ENCODE assay signal across 18 cellular contexts in the genomic region with DNA sequence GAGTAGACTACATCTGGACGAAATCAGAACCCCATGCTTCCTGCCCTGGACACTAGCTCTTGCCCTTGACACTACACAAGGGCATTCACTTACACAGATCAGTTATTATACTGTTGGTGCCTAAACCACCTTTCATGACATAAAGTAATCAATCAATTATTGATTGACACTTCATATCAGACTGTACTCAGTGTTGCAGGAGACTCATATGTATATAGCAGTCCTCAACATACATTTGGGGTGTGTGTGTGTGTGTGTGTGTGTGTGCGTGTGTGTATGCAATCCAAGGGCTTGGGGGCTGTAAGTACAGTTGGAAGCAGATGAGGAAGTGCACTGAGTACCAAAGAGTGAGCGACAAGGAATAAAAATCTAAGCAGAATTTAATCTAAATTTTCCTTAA.
"Had no signal": no experiment of that assay in that cellular context is flagged by ENCODE, and none has a peak within 500 bp of the region (broad histone marks: within the 10 kb centered on the region; RNA-seq: fewer than 3 reads in every experiment).

No MANE protein-coding gene starts in this region.

- H3K27ac ChIP-seq: colonic mucosa, thoracic aorta had no signal

- H3K4me1 Mint-ChIP-seq: activated T-helper 17 cell treated with anti-CD3 and anti-CD28 coated beads, Interleukin-2, amount 50 U/mL, for 72 hours had no signal

- H3K9me3 ChIP-seq: colonic mucosa, thoracic aorta had no signal

- ATAC-seq: activated CD8-positive, alpha-beta memory T cell treated with anti-CD3 and anti-CD28 coated beads, Interleukin-2, amount 10 ng/mL, durations not matched to agents 7 days and 5 days; activated T-helper 17 cell treated with anti-CD3 and anti-CD28 coated beads, Interleukin-2, amount 50 U/mL, for 72 hours; natural killer cell; sciatic nerve; stimulated activated memory B cell treated with anti-CD40 and anti-IgM and Interleukin-4, amounts not matched to agents 10 μg/mL and 1 μg/mL and 100 μg/mL, for 72 hours; T-cell had no signal

- H3K4me3 ChIP-seq: colonic mucosa, thoracic aorta had no signal

- H3K27ac Mint-ChIP-seq: activated B cell treated with CpG ODN at 0.5 μM for 24 hours; activated CD4-positive, alpha-beta memory T cell treated with anti-CD3 and anti-CD28 coated beads, Interleukin-2, amount 10 ng/mL, durations not matched to agents 7 days and 5 days; activated CD8-positive, alpha-beta memory T cell treated with anti-CD3 and anti-CD28 coated beads, Interleukin-2, amount 10 ng/mL, durations not matched to agents 7 days and 5 days; activated naive CD8-positive, alpha-beta T cell treated with anti-CD3 and anti-CD28 coated beads for 36 hours; activated T-helper 17 cell treated with anti-CD3 and anti-CD28 coated beads, Interleukin-2, amount 50 U/mL, for 72 hours; immature natural killer cell; natural killer cell; stimulated activated memory B cell treated with anti-CD40 and anti-IgM and Interleukin-4, amounts not matched to agents 10 μg/mL and 1 μg/mL and 100 μg/mL, for 72 hours; T-cell had no signal

- H3K4me1 ChIP-seq: colonic mucosa had no signal

- DNase-seq: activated B cell treated with CpG ODN at 0.5 μM for 24 hours; activated CD4-positive, alpha-beta memory T cell treated with anti-CD3 and anti-CD28 coated beads, Interleukin-2, amount 10 ng/mL, durations not matched to agents 7 days and 5 days; activated CD4-positive, alpha-beta T cell treated with anti-CD3 and anti-CD28 coated beads for 4 hours; activated CD8-positive, alpha-beta memory T cell treated with anti-CD3 and anti-CD28 coated beads, Interleukin-2, amount 10 ng/mL, durations not matched to agents 7 days and 5 days; activated naive CD4-positive, alpha-beta T cell; activated naive CD8-positive, alpha-beta T cell treated with anti-CD3 and anti-CD28 coated beads for 36 hours; amniotic stem cell; central memory CD4-positive, alpha-beta T cell; colonic mucosa; foreskin melanocyte; immature natural killer cell; natural killer cell; stimulated activated CD4-positive, alpha-beta T cell treated with anti-CD3 and anti-CD28 coated beads, Interleukin-4, amount 100 ng/mL, for 4 hours; T-cell had no signal

- H3K4me3 Mint-ChIP-seq: activated B cell treated with CpG ODN at 0.5 μM for 24 hours; activated CD4-positive, alpha-beta memory T cell treated with anti-CD3 and anti-CD28 coated beads, Interleukin-2, amount 10 ng/mL, durations not matched to agents 7 days and 5 days; activated CD8-positive, alpha-beta memory T cell treated with anti-CD3 and anti-CD28 coated beads, Interleukin-2, amount 10 ng/mL, durations not matched to agents 7 days and 5 days; activated naive CD8-positive, alpha-beta T cell treated with anti-CD3 and anti-CD28 coated beads for 36 hours; activated T-helper 17 cell treated with anti-CD3 and anti-CD28 coated beads, Interleukin-2, amount 50 U/mL, for 72 hours; immature natural killer cell; natural killer cell; stimulated activated memory B cell treated with anti-CD40 and anti-IgM and Interleukin-4, amounts not matched to agents 10 μg/mL and 1 μg/mL and 100 μg/mL, for 72 hours; T-cell had no signal

- H3K9me3 Mint-ChIP-seq: activated B cell treated with CpG ODN at 0.5 μM for 24 hours; activated CD4-positive, alpha-beta memory T cell treated with anti-CD3 and anti-CD28 coated beads, Interleukin-2, amount 10 ng/mL, durations not matched to agents 7 days and 5 days; activated naive CD8-positive, alpha-beta T cell treated with anti-CD3 and anti-CD28 coated beads for 36 hours; activated T-helper 17 cell treated with anti-CD3 and anti-CD28 coated beads, Interleukin-2, amount 50 U/mL, for 72 hours had no signal

- H3K36me3 ChIP-seq: colonic mucosa, thoracic aorta had no signal
